Comparison of ENCODE assay signal across 8 cellular contexts in genomic region chr10:104267721-104268690, GRCh38. TPM values are rescaled to one million over a fixed set of nuclear protein-coding genes. Genes with fewer than 3 reads are reported as not detected.
DNase-seq lines count a peak whose midpoint lies in the region; ATAC-seq and TF ChIP-seq lines count a peak whose summit lies in the region.

No MANE protein-coding gene starts in this region.

- peak; percentile 6 for ATAC-seq in GM21528 (IDR thresholded peaks at IDR 0.05; ENCODE audit: low FRiP score, unreplicated experiment)
- ATAC-seq in effector memory CD8-positive, alpha-beta T cell (replicated peaks) = no peak
- no peak for ATAC-seq in HG03521 (IDR thresholded peaks at IDR 0.05; ENCODE audit: unreplicated experiment)
- no peak for ATAC-seq in GM18520 (IDR thresholded peaks at IDR 0.05; ENCODE audit: unreplicated experiment)
- ATAC-seq in sciatic nerve = no peak
- no peak for ATAC-seq in HG02870 (IDR thresholded peaks at IDR 0.05; ENCODE audit: unreplicated experiment)

- intact Hi-C loops in sciatic nerve (cut with DNase I) = no loop called here

- H4K20me1 ChIP-seq in neural cell (ENCODE audit: insufficient read depth) = no peaks in the 10 kb centered on the region

- H3K27me3 Mint-ChIP-seq in effector memory CD8-positive, alpha-beta T cell = no peaks in the 10 kb centered on the region

- no peak for TF ChIP-seq EP300 in neural cell (conservative IDR thresholded peaks at IDR 0.05; ENCODE audit: poor library complexity, severe bottlenecking)

- H3F3A ChIP-seq in neural cell (ENCODE audit: insufficient read depth, low read length, poor library complexity, severe bottlenecking) = no peaks in the 10 kb centered on the region

- no peaks in the 10 kb centered on the region for H3K36me3 ChIP-seq in neural cell (ENCODE audit: insufficient read depth, low read length)

- DNase-seq in SK-N-DZ (ENCODE audit: low spot score) (peak; percentile 10), sciatic nerve (ENCODE audit: low spot score) (no peak)
- DNase-seq in effector memory CD8-positive, alpha-beta T cell = no peak

- H3K79me2 ChIP-seq in neural cell (replicated peaks; ENCODE audit: insufficient read depth, low read length) = peaks cover 18% of the 10 kb centered on the region

- no peaks in the 10 kb centered on the region for H3K9me3 Mint-ChIP-seq in effector memory CD8-positive, alpha-beta T cell

- peak overlapping the region; percentile 96 to 98 for H3K27ac Mint-ChIP-seq in effector memory CD8-positive, alpha-beta T cell

- H3K27ac ChIP-seq in neural cell (ENCODE audit: low read length) = peak overlapping the region; percentile 77

- H3K27me3 ChIP-seq in neural cell (ENCODE audit: insufficient read depth, low read depth, low read length) = no peaks in the 10 kb centered on the region

- no peaks in the 10 kb centered on the region for H3K9me3 ChIP-seq in neural cell (ENCODE audit: low read length)

- no peak for TF ChIP-seq CTCF in neural cell (IDR thresholded peaks at IDR 0.05; ENCODE audit: poor library complexity, severe bottlenecking)

- TF ChIP-seq RAD21 in neural cell (conservative IDR thresholded peaks at IDR 0.05) = no peak

- H3K4me2 ChIP-seq in neural cell (ENCODE audit: low read length) = peak overlapping the region; percentile 92

- H2AFZ ChIP-seq in neural cell (ENCODE audit: low read depth, low read length) = peak overlapping the region; percentile 99

- peak overlapping the region; percentile 75 for H3K9ac ChIP-seq in neural cell (ENCODE audit: low read length)

- H3K4me3 Mint-ChIP-seq in effector memory CD8-positive, alpha-beta T cell = peak overlapping the region; percentile 85 to 88

- peaks cover 21 to 44% of the 10 kb centered on the region in 2 donors for H3K4me1 Mint-ChIP-seq in effector memory CD8-positive, alpha-beta T cell (ENCODE audit: low read depth in 2 of 2)

- peaks cover 58% of the 10 kb centered on the region for H3K36me3 Mint-ChIP-seq in effector memory CD8-positive, alpha-beta T cell (ENCODE audit: insufficient read depth)

- H3K4me3 ChIP-seq in neural cell (ENCODE audit: low read length) = peak overlapping the region; percentile 69

- H3K9me2 ChIP-seq in neural cell (ENCODE audit: insufficient read depth, low read length) = no peaks in the 10 kb centered on the region

TF ChIP-seq in neural cell, 6 proteins besides CTCF, POLR2A, EP300 and RAD21:
- TF ChIP-seq TAF1 (IDR thresholded peaks at IDR 0.05; ENCODE audit: low read depth) (peak; percentile 15), EZH2 (IDR thresholded peaks at IDR 0.05; ENCODE audit: borderline replicate concordance, insufficient read depth, low read length, poor library complexity, severe bottlenecking) (no peak), SMC3 (conservative IDR thresholded peaks at IDR 0.05; ENCODE audit: poor library complexity) (no peak), MXI1 (conservative IDR thresholded peaks at IDR 0.05; ENCODE audit: poor library complexity, severe bottlenecking) (no peak)
TF ChIP-seq in neural cell: peak in this region for 1.

RNA-seq across cellular contexts. Expression of gene GSTO2, which starts 1.0 kb away (rescaled TPM):
- 1.8 TPM in 1 of 2 replicates, not detected in the other for polyA plus RNA-seq in SK-N-DZ (2014; cell fraction: cytosol; rRNA removed)
- 0.76 TPM in 1 of 2 replicates, not detected in the other for polyA plus RNA-seq in SK-N-DZ (2014; cell fraction: nucleus; rRNA removed)
- polyA plus RNA-seq in neural cell = 0.53 and 2.2 TPM in 2 replicates
- polyA minus RNA-seq in neural cell = 0.97 and 1.6 TPM in 2 replicates
- 2.1 TPM for total RNA-seq in sciatic nerve

RNA-seq across cellular contexts. Expression of gene GSTO1, which starts 13.3 kb away (rescaled TPM):
- 106 and 127 TPM in 2 replicates for polyA plus RNA-seq in SK-N-DZ (2014; cell fraction: cytosol; rRNA removed)
- 50.7 and 62.1 TPM in 2 replicates for polyA plus RNA-seq in SK-N-DZ (2014; cell fraction: nucleus; rRNA removed)
- 3.2 and 3.5 TPM in 2 replicates for polyA plus RNA-seq in neural cell
- 2.4 TPM in 1 of 2 replicates, not detected in the other for polyA minus RNA-seq in neural cell
- 55.7 TPM for total RNA-seq in sciatic nerve

RNA-seq across cellular contexts. Expression of gene CFAP43, which starts 35.8 kb away (rescaled TPM):
- not detected in 2 replicates for polyA plus RNA-seq in SK-N-DZ (2014; cell fraction: cytosol; rRNA removed)
- 0.15 and 0.38 TPM in 2 replicates for polyA plus RNA-seq in SK-N-DZ (2014; cell fraction: nucleus; rRNA removed)
- polyA plus RNA-seq in neural cell = 2.2 and 5.0 TPM in 2 replicates
- 7.5 and 10.3 TPM in 2 replicates for polyA minus RNA-seq in neural cell
- 0.98 TPM for total RNA-seq in sciatic nerve
